In the genomic region with DNA sequence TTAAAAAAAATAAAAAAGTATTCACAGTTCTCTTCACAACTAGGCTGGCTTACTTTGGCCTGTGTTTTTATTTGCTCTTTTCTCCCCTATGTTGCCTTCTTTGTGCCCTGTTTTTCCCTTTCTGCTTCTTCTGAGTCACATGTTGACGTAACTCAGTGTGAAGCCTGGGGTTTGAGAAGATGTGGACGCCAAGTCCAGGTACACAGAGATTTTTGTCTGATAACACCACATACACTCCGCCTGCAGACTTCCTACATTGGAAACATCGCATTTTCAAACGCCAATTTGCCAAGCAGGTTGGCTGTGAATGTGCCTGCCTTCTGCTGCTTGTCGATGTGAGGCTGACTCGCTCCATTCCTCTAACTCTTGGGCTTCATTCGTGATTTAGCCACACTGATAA, we compare ENCODE assay signal across 20 cellular contexts.
DNase-seq lines count a peak whose midpoint lies in the region; ATAC-seq and TF ChIP-seq lines count a peak whose summit lies in the region.
"Had no signal": no experiment of that assay in that cellular context is flagged by ENCODE, and none has a peak within 500 bp of the region (broad histone marks: within the 10 kb centered on the region; RNA-seq: fewer than 3 reads in every experiment).

No MANE protein-coding gene starts in this region.

- H3K9me3 Mint-ChIP-seq in stimulated activated naive CD8-positive, alpha-beta T cell treated with anti-CD3 and anti-CD28 coated beads, Interleukin-15, amount 100 ng/mL, for 72 hours = peaks cover 4 to 5% of the 10 kb centered on the region in 2 donors

- H3K4me1 ChIP-seq in thoracic aorta (ENCODE audit: control insufficient read depth in 1 of 2, low read depth in 2 of 2) = peaks cover 5 to 38% of the 10 kb centered on the region in 2 donors
- H3K4me1 ChIP-seq: esophagus squamous epithelium, pancreas, spleen, upper lobe of right lung had no signal

- H3K27ac Mint-ChIP-seq in stimulated activated naive CD8-positive, alpha-beta T cell treated with anti-CD3 and anti-CD28 coated beads, Interleukin-15, amount 100 ng/mL, for 72 hours = no peak overlapping the region
- H3K27ac Mint-ChIP-seq: CD14-positive monocyte; stimulated activated naive B cell treated with anti-CD40 and anti-IgM and Interleukin-4, amounts not matched to agents 10 μg/mL and 1 μg/mL and 100 μg/mL, for 72 hours; T-cell had no signal

- H3K27me3 ChIP-seq in thoracic aorta (replicated peaks; ENCODE audit: insufficient read depth) = no peaks in the 10 kb centered on the region
- H3K27me3 ChIP-seq: esophagus squamous epithelium, pancreas, spleen, upper lobe of right lung had no signal

- peak; percentile 52 for DNase-seq in NCI-H146 (lab: John Stamatoyannopoulos, UW)
- DNase-seq in astrocyte of the hippocampus (ENCODE audit: low read depth, low spot score) = peak; percentile 69
- DNase-seq in islet precursor cell = peak; percentile 68
- no peak for DNase-seq in thoracic aorta (ENCODE audit: low spot score)
- DNase-seq in GOT3 (lab: John Stamatoyannopoulos, UW) = no peak
- no peak for DNase-seq in iPS-NIHi11 (ENCODE audit: low spot score)
- no peak for DNase-seq in HK-2 (ENCODE audit: unreplicated experiment)
- DNase-seq in stimulated activated naive CD8-positive, alpha-beta T cell treated with anti-CD3 and anti-CD28 coated beads, Interleukin-15, amount 100 ng/mL, for 72 hours = no peak
- DNase-seq: activated CD8-positive, alpha-beta memory T cell treated with anti-CD3 and anti-CD28 coated beads for 24 hours; DMS53; esophagus squamous epithelium; NCI-H1105; NCI-H2171; pancreas; spleen; stimulated activated naive B cell treated with anti-CD40 and anti-IgM and Interleukin-4, amounts not matched to agents 10 μg/mL and 1 μg/mL and 100 μg/mL, for 72 hours; T-cell; upper lobe of right lung; WERI-Rb-1 had no signal

- H3K4me3 Mint-ChIP-seq in stimulated activated naive CD8-positive, alpha-beta T cell treated with anti-CD3 and anti-CD28 coated beads, Interleukin-15, amount 100 ng/mL, for 72 hours = no peak overlapping the region
- H3K4me3 Mint-ChIP-seq: CD14-positive monocyte; stimulated activated naive B cell treated with anti-CD40 and anti-IgM and Interleukin-4, amounts not matched to agents 10 μg/mL and 1 μg/mL and 100 μg/mL, for 72 hours; T-cell had no signal

- peak; percentile 45 for ATAC-seq in thoracic aorta (ENCODE audit: insufficient number of reproducible peaks, low FRiP score, low read depth)
- ATAC-seq in stimulated activated naive CD8-positive, alpha-beta T cell treated with anti-CD3 and anti-CD28 coated beads, Interleukin-15, amount 100 ng/mL, for 72 hours = no peak
- ATAC-seq: pancreas; stimulated activated naive B cell treated with anti-CD40 and anti-IgM and Interleukin-4, amounts not matched to agents 10 μg/mL and 1 μg/mL and 100 μg/mL, for 72 hours; T-cell; upper lobe of right lung had no signal

- H3K4me1 Mint-ChIP-seq in stimulated activated naive CD8-positive, alpha-beta T cell treated with anti-CD3 and anti-CD28 coated beads, Interleukin-15, amount 100 ng/mL, for 72 hours = no peaks in the 10 kb centered on the region
- H3K4me1 Mint-ChIP-seq: stimulated activated naive B cell treated with anti-CD40 and anti-IgM and Interleukin-4, amounts not matched to agents 10 μg/mL and 1 μg/mL and 100 μg/mL, for 72 hours; T-cell had no signal

- H3K27ac ChIP-seq in thoracic aorta = peak overlapping the region; percentile 53 to 76
- H3K27ac ChIP-seq: esophagus squamous epithelium, pancreas, spleen, upper lobe of right lung, WERI-Rb-1 had no signal

- no peaks in the 10 kb centered on the region for H3K36me3 ChIP-seq in thoracic aorta
- H3K36me3 ChIP-seq: esophagus squamous epithelium, pancreas, spleen, upper lobe of right lung, WERI-Rb-1 had no signal

- peak overlapping the region; percentile 39 for H3K4me3 ChIP-seq in thoracic aorta
- H3K4me3 ChIP-seq: esophagus squamous epithelium, pancreas, spleen, upper lobe of right lung had no signal

- H3K27me3 Mint-ChIP-seq in stimulated activated naive CD8-positive, alpha-beta T cell treated with anti-CD3 and anti-CD28 coated beads, Interleukin-15, amount 100 ng/mL, for 72 hours = peaks cover 14% of the 10 kb centered on the region

- H3K9me3 ChIP-seq in thoracic aorta = no peaks in the 10 kb centered on the region
- H3K9me3 ChIP-seq: esophagus squamous epithelium, pancreas, spleen, upper lobe of right lung had no signal

- TF ChIP-seq CTCF in thoracic aorta (IDR thresholded peaks at IDR 0.05) = no peak

Comparison
In these comparisons a context has a peak if more than half of its experiments do, and no peak if none do; other contexts are left out.
1. DNase-seq: peak in NCI-H146 (single experiment), astrocyte of the hippocampus (single experiment) and islet precursor cell (single experiment); none in thoracic aorta (single experiment), GOT3 (single experiment), iPS-NIHi11 (single experiment), HK-2 (single experiment) and stimulated activated naive CD8-positive, alpha-beta T cell treated with anti-CD3 and anti-CD28 coated beads, Interleukin-15, amount 100 ng/mL, for 72 hours (0 of 2).